Comparison of ENCODE assay signal across 7 cellular contexts in genomic region chr17:48245465-48246033, GRCh38.
A peak's percentile ranks its signal among the peaks of the same experiment; 100 is the strongest.
DNase-seq lines count a peak whose midpoint lies in the region; ATAC-seq, FAIRE-seq and TF ChIP-seq lines count a peak whose summit lies in the region.
"Not testable (repeated sequence)": the region's sequence is repeated elsewhere in the genome, so short reads cannot be mapped to it uniquely, and the experiment has no call there.

No MANE protein-coding gene starts in this region.

- not testable (repeated sequence) for H3K27me3 Mint-ChIP-seq in CD4-positive, alpha-beta T cell; T-cell; endothelial cell (ENCODE audit: unreplicated experiment)

- not testable (repeated sequence) for H3K9me3 ChIP-seq in CD4-positive, alpha-beta T cell (ENCODE audit: control insufficient read depth, low read length); HCT116 (ENCODE audit: control insufficient read depth in 1 of 2, insufficient read depth in 1 of 2, low read depth in 1 of 2, low read length in 2 of 2); PC-3 (ENCODE audit: low read length); GM12878 (replicated peaks; ENCODE audit: control insufficient read depth, insufficient read depth, low read length); mesodermal cell (ENCODE audit: control insufficient read depth, low read length)

- peak overlapping the region; percentile 40 for H3K9ac ChIP-seq in HCT116 (ENCODE audit: low read length)
- peak overlapping the region; percentile 61 for H3K9ac ChIP-seq in PC-3 (ENCODE audit: low read length)
- H3K9ac ChIP-seq in GM12878 (ENCODE audit: control insufficient read depth, insufficient read depth, low read length) = not testable (repeated sequence)

- not testable (repeated sequence) for H3K27ac ChIP-seq in CD4-positive, alpha-beta T cell (ENCODE audit: low read depth, low read length); GM12878 (ENCODE audit: control insufficient read depth, insufficient read depth)
- H3K27ac ChIP-seq in HCT116 (ENCODE audit: low read depth, low read length) = peak overlapping the region; percentile 75
- peak overlapping the region; percentile 89 for H3K27ac ChIP-seq in PC-3 (ENCODE audit: low read length)
- peak overlapping the region; percentile 94 for H3K27ac ChIP-seq in mesodermal cell (ENCODE audit: low read depth, low read length, severe bottlenecking)

- POLR2A ChIA-PET in CD4-positive, alpha-beta T cell (lab: Charles Lee) = interaction anchor here (0.9 kb wide), 1 partner anchor 10 kb away, joined by 3 read pairs; no protein-coding TSS in a partner anchor
- POLR2A ChIA-PET in HCT116 (lab: Charles Lee) (interaction anchor here (0.6 to 1.7 kb wide), 5 partner anchors 9 to 47 kb away, joined by 3 to 5 read pairs (median 3); no protein-coding TSS in a partner anchor), GM12878 (lab: Charles Lee) (interaction anchor here (1.2 to 1.6 kb wide), 2 partner anchors 17 to 30 kb away, joined by 3 read pairs; no protein-coding TSS in a partner anchor)
- POLR2A ChIA-PET in PC-3 (lab: Charles Lee; ENCODE audit: unreplicated experiment); T-cell (lab: Charles Lee): not testable (repeated sequence)

- peaks cover 29% of the 10 kb centered on the region for H3K36me3 Mint-ChIP-seq in CD4-positive, alpha-beta T cell (ENCODE audit: low read depth)
- H3K36me3 Mint-ChIP-seq in T-cell; endothelial cell (ENCODE audit: low read depth, unreplicated experiment): not testable (repeated sequence)

- H3K36me3 ChIP-seq in HCT116 (ENCODE audit: control insufficient read depth in 1 of 2, insufficient read depth in 2 of 2, low read length in 2 of 2); PC-3 (ENCODE audit: low read depth, low read length); GM12878 (ENCODE audit: control insufficient read depth in 2 of 2, insufficient read depth in 2 of 2, low read length in 1 of 2); mesodermal cell (ENCODE audit: control insufficient read depth, insufficient read depth, low read length): not testable (repeated sequence)

- CTCF ChIA-PET in CD4-positive, alpha-beta T cell (lab: Charles Lee) = interaction anchor here (2.0 to 2.3 kb wide), 2 partner anchors 17 to 63 kb away, joined by 6 to 8 read pairs; no protein-coding TSS in a partner anchor
- CTCF ChIA-PET in HCT116 (lab: Charles Lee) (interaction anchor here (1.0 to 22.1 kb wide), 5 partner anchors 12 to 63 kb away, joined by 3 to 336 read pairs (median 5); no protein-coding TSS in a partner anchor), PC-3 (lab: Charles Lee) (interaction anchor here (0.6 to 1.4 kb wide), 2 partner anchors 14 to 90 kb away, joined by 3 to 7 read pairs; no protein-coding TSS in a partner anchor), T-cell (lab: Charles Lee) (interaction anchor here in 1 of 2 donors (1.1 to 1.9 kb wide), 3 partner anchors 12 to 17 kb away, joined by 4 to 6 read pairs (median 4); no protein-coding TSS in a partner anchor), GM12878 (lab: Yijun Ruan, JAX) (interaction anchor here (0.9 to 20.3 kb wide), 8 partner anchors 9 to 348 kb away, joined by 3 to 220 read pairs (median 4); partner anchors contain the start of gene HOXB5)

- not testable (repeated sequence) for TF ChIP-seq CTCF in CD4-positive, alpha-beta T cell (IDR thresholded peaks at IDR 0.05); HCT116 (IDR thresholded peaks at IDR 0.05 in 2 of 3, conservative IDR thresholded peaks at IDR 0.05 in 1 of 3; ENCODE audit: borderline replicate concordance in 1 of 3, insufficient read depth in 1 of 3, low read depth in 2 of 3, low read length in 2 of 3); PC-3 (conservative IDR thresholded peaks at IDR 0.05; ENCODE audit: low read depth, low read length); GM12878 (IDR thresholded peaks at IDR 0.05 in 2 of 3, conservative IDR thresholded peaks at IDR 0.05 in 1 of 3; ENCODE audit: control insufficient read depth in 2 of 3, extremely low read depth in 1 of 3, insufficient read depth in 1 of 3, low read depth in 3 of 3, low read length in 3 of 3); endothelial cell (IDR thresholded peaks at IDR 0.05; ENCODE audit: unreplicated experiment)

- H3K4me3 ChIP-seq in HCT116 (replicated peaks in 1 of 2; ENCODE audit: low read depth in 1 of 2, low read length in 2 of 2); GM12878; mesodermal cell (ENCODE audit: extremely low read depth, insufficient read depth, low read length, poor library complexity, severe bottlenecking): not testable (repeated sequence)
- peak overlapping the region; percentile 29; the same call in 1 of the 2 replicates for H3K4me3 ChIP-seq in PC-3 (ENCODE audit: low read length)

- not testable (repeated sequence) for H2AFZ ChIP-seq in HCT116 (ENCODE audit: low read depth, low read length, poor library complexity, severe bottlenecking); GM12878 (ENCODE audit: control insufficient read depth, low read depth, low read length)
- peak overlapping the region; percentile 2; the same call in 1 of the 2 replicates for H2AFZ ChIP-seq in PC-3 (ENCODE audit: low read length)

- not testable (repeated sequence) for H3K9me3 Mint-ChIP-seq in CD4-positive, alpha-beta T cell; T-cell; endothelial cell (ENCODE audit: unreplicated experiment)

- not testable (repeated sequence) for ATAC-seq in CD4-positive, alpha-beta T cell (ENCODE audit: poor library complexity); HCT116; PC-3; T-cell (replicated peaks in 1 of 4); GM12878

- peak overlapping the region; percentile 0 for H3K27ac Mint-ChIP-seq in CD4-positive, alpha-beta T cell
- H3K27ac Mint-ChIP-seq in T-cell (peak overlapping the region; percentile 40 to 46), endothelial cell (ENCODE audit: unreplicated experiment) (peak overlapping the region; percentile 98)

- not testable (repeated sequence) for TF ChIP-seq POLR2A in HCT116 (IDR thresholded peaks at IDR 0.05; ENCODE audit: borderline replicate concordance, extremely low read depth, insufficient read depth, insufficient read length); GM12878 (IDR thresholded peaks at IDR 0.05; ENCODE audit: low read depth, low read length)

- H3K79me2 ChIP-seq in HCT116 (ENCODE audit: insufficient read depth, low read length); PC-3 (ENCODE audit: low read length); GM12878 (ENCODE audit: control insufficient read depth, insufficient read depth, low read length): not testable (repeated sequence)

- H3K4me2 ChIP-seq in HCT116 (ENCODE audit: low read length) = peak overlapping the region; percentile 59
- H3K4me2 ChIP-seq in PC-3 (ENCODE audit: low read length) = peak overlapping the region; percentile 69
- not testable (repeated sequence) for H3K4me2 ChIP-seq in GM12878 (ENCODE audit: control insufficient read depth, insufficient read depth)

- TF ChIP-seq EP300 in GM12878 (IDR thresholded peaks at IDR 0.05; ENCODE audit: borderline replicate concordance in 1 of 2, control insufficient read depth in 1 of 2, low read depth in 2 of 2, low read length in 2 of 2) = not testable (repeated sequence)

- TF ChIP-seq RAD21 in HCT116 (IDR thresholded peaks at IDR 0.05; ENCODE audit: low read depth); GM12878 (IDR thresholded peaks at IDR 0.05; ENCODE audit: insufficient read depth, low read depth, low read length): not testable (repeated sequence)

- not testable (repeated sequence) for BruUV-seq in HCT116 (replicated peaks; lab: Mats Ljungman, UMichigan); PC-3 (replicated peaks; lab: Mats Ljungman, UMichigan); GM12878 (replicated peaks; lab: Mats Ljungman, UMichigan)

- intact Hi-C loops in CD4-positive, alpha-beta T cell (cut with DNase I, micrococcal nuclease); HCT116 (cut with micrococcal nuclease); GM12878 (cut with micrococcal nuclease; ENCODE audit: unreplicated experiment): not testable (repeated sequence)
- intact Hi-C loops in PC-3 (cut with micrococcal nuclease) = loop anchor here (10.0 kb wide), 1 partner anchor 221 kb away; no protein-coding TSS in a partner anchor

- SMC1A ChIA-PET in GM12878 (lab: Charles Lee; ENCODE audit: uncharacterized antibody, unreplicated experiment) = interaction anchor here (0.6 to 3.8 kb wide), 9 partner anchors 8 to 348 kb away, joined by 3 to 23 read pairs (median 4); partner anchors contain the start of gene HOXB5

- in situ Hi-C loops in GM12878 (cut with MboI) = not testable (repeated sequence)

- peaks cover 67% of the 10 kb centered on the region for H3K4me1 Mint-ChIP-seq in CD4-positive, alpha-beta T cell (ENCODE audit: low read depth)
- peaks cover 61 to 65% (median 64%) of the 10 kb centered on the region in 3 donors for H3K4me1 Mint-ChIP-seq in T-cell
- H3K4me1 Mint-ChIP-seq in endothelial cell (ENCODE audit: unreplicated experiment) = peaks cover 57% of the 10 kb centered on the region

- not testable (repeated sequence) for FAIRE-seq in GM12878 (lab: Jason Lieb, UNC)

- H3K4me1 ChIP-seq in HCT116 (ENCODE audit: control insufficient read depth in 1 of 2, insufficient read depth in 2 of 2, low read length in 2 of 2) (peaks cover 58 to 76% of the 10 kb centered on the region in 2 experiments), PC-3 (ENCODE audit: insufficient read depth, low read length) (peaks cover 68% of the 10 kb centered on the region), GM12878 (ENCODE audit: control insufficient read depth, insufficient read depth, low read length) (peaks cover 35% of the 10 kb centered on the region), mesodermal cell (ENCODE audit: control insufficient read depth, insufficient read depth, low read length, poor library complexity, severe bottlenecking) (peaks cover 63% of the 10 kb centered on the region)

- RAD21 ChIA-PET in HCT116 (lab: Charles Lee; ENCODE audit: low non-redundant PET in 1 of 2, low total read pairs in 2 of 2, uncharacterized antibody in 2 of 2, unreplicated experiment in 2 of 2) = not testable (repeated sequence)
- RAD21 ChIA-PET in GM12878 (lab: Charles Lee; ENCODE audit: unreplicated experiment) = interaction anchor here (0.9 to 2.8 kb wide), 3 partner anchors 10 to 367 kb away, joined by 3 to 7 read pairs (median 6); no protein-coding TSS in a partner anchor

- not testable (repeated sequence) for DNase-seq in CD4-positive, alpha-beta T cell; HCT116 (ENCODE audit: low read depth, low spot score); PC-3; T-cell; GM12878 (ENCODE audit: low read depth, low spot score); endothelial cell (ENCODE audit: low spot score)

- H3K4me3 Mint-ChIP-seq in CD4-positive, alpha-beta T cell; T-cell; endothelial cell (ENCODE audit: unreplicated experiment): not testable (repeated sequence)

- H3F3A ChIP-seq in PC-3 (ENCODE audit: low read length, unreplicated experiment) = peaks cover 16% of the 10 kb centered on the region

- WGBS in GM12878 (ENCODE audit: insufficient coverage, insufficient replicate concordance, low lambda C conversion rate, missing lambda C conversion rate) = 91% methylated on average over 5 of the region's 5 CpGs
- 81% methylated on average over 2 of the region's 5 CpGs; no CpG with 5 or more reads in 1 of the 2 experiments for WGBS in mesodermal cell (ENCODE audit: insufficient coverage in 2 of 2), 2 experiments

- H3K9me2 ChIP-seq in HCT116 (ENCODE audit: insufficient read depth); PC-3 (replicated peaks; ENCODE audit: low read length): not testable (repeated sequence)

- H3K27me3 ChIP-seq in CD4-positive, alpha-beta T cell (ENCODE audit: control insufficient read depth, insufficient read depth, low read length); HCT116 (ENCODE audit: insufficient read depth, low read length); PC-3 (ENCODE audit: low read length); GM12878 (replicated peaks in 1 of 2; ENCODE audit: control insufficient read depth in 2 of 2, insufficient read depth in 2 of 2, low read length in 1 of 2): not testable (repeated sequence)

- H4K20me1 ChIP-seq in HCT116 (ENCODE audit: insufficient read depth); PC-3 (ENCODE audit: low read length); GM12878 (ENCODE audit: control insufficient read depth, insufficient read depth): not testable (repeated sequence)

Comparison
In these comparisons a context has a peak if more than half of its experiments do, and no peak if none do; other contexts are left out.
1. H3K27ac Mint-ChIP-seq: peak in every context shown above with its lines; median percentile 98 in endothelial cell; 43 in T-cell; 0 in CD4-positive, alpha-beta T cell.